Comparison of ENCODE assay signal across 9 cellular contexts in the genomic region with DNA sequence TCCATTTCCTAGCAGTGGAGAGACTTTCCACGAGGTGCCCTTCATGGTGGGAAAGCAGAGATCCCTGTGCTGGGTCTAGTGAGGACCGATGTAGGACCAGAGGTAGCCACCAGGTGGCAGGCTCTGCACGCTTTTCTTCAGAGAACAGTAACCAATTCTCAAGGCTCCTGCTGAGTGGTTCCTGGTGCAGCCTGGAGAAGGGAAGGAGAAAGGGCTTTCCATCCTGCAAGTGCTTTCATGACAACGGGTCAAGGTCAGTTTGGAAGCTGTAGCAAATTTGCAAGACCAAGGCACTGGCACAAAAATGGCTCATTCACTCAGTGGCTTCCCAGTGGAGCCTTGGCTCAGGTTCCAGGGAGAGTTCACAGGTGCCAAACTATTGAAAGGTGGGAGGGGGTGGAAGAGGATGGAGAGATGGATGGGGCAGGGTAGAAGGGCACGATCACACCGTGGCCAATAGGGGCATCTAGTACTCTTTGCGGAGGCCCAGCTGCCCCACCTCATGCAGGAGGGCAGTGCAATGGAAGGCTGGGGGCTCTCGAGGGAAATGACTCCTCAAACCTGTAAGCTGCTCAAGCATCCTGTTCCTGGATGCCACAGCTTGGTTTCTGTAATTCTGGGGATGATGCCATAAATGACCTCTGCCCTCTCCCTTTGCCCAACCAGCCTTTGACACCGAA. TPM values are rescaled to one million over a fixed set of nuclear protein-coding genes. Genes with fewer than 3 reads are reported as not detected.
A peak's percentile ranks its signal among the peaks of the same experiment; 100 is the strongest.
DNase-seq lines count a peak whose midpoint lies in the region; ATAC-seq and TF ChIP-seq lines count a peak whose summit lies in the region.
"Had no signal": no experiment of that assay in that cellular context is flagged by ENCODE, and none has a peak within 500 bp of the region (broad histone marks: within the 10 kb centered on the region; RNA-seq: fewer than 3 reads in every experiment).

No MANE protein-coding gene starts in this region.

- H3K9me3 Mint-ChIP-seq in HFFc6: no peaks in the 10 kb centered on the region
- peaks cover 2% of the 10 kb centered on the region for H3K9me3 Mint-ChIP-seq in memory B cell

- H3K36me3 Mint-ChIP-seq in HFFc6 (ENCODE audit: low read depth) (no peaks in the 10 kb centered on the region), memory B cell (peaks cover 4% of the 10 kb centered on the region)

- ATAC-seq in memory B cell (ENCODE audit: low read depth) (peak; percentile 50), GM18520 (IDR thresholded peaks at IDR 0.05; ENCODE audit: unreplicated experiment) (no peak)

- H3K27ac Mint-ChIP-seq in HFFc6 (no peak overlapping the region), memory B cell (no peak overlapping the region)

- H3K27me3 Mint-ChIP-seq in HFFc6 (ENCODE audit: insufficient read depth): peaks cover 5% of the 10 kb centered on the region
- peaks cover 2% of the 10 kb centered on the region for H3K27me3 Mint-ChIP-seq in memory B cell

- peak; percentile 93 for TF ChIP-seq CTCF in HFFc6 (IDR thresholded peaks at IDR 0.05)

- H3K4me3 Mint-ChIP-seq in HFFc6: no peak overlapping the region
- H3K4me3 Mint-ChIP-seq in memory B cell: no peak overlapping the region

- H3K4me1 Mint-ChIP-seq in HFFc6 (ENCODE audit: low read depth): no peaks in the 10 kb centered on the region
- H3K4me1 Mint-ChIP-seq in memory B cell: peaks cover 12% of the 10 kb centered on the region

- peak; percentile 77 for DNase-seq in DMS53 (lab: John Stamatoyannopoulos, UW)
- DNase-seq in HFFc6: peak; percentile 43
- DNase-seq in NCI-H510A treated with DMSO at 0.1 percent for 48 hours (lab: John Stamatoyannopoulos, UW): peak; percentile 85
- DNase-seq in activated CD4-positive, alpha-beta T cell treated with anti-CD3 and anti-CD28 coated beads, Interleukin-2, amount 50 U/mL, for 24 hours (ENCODE audit: low read depth in 1 of 2, low spot score in 1 of 2): peak; percentile 28 to 40
- peak; percentile 14 to 56 for DNase-seq in dermis microvascular lymphatic vessel endothelial cell (ENCODE audit: low read depth in 2 of 2)
- DNase-seq in memory B cell (ENCODE audit: low spot score in 2 of 2): peak; percentile 35 to 61
- DNase-seq in stimulated activated CD8-positive, alpha-beta memory T cell treated with anti-CD3 and anti-CD28 coated beads, Interleukin-2, amount 100 ng/mL, for 48 hours (ENCODE audit: low read depth in 2 of 2): peak; percentile 36 to 53

RNA-seq across cellular contexts. Expression of a gene that starts 25.5 kb away (rescaled TPM):
- not detected for total RNA-seq in HFFc6 (2021; fragmentation: NEBNext Ultra II Directional; extraction: Animal tissue kit (Norgen Biotek cat#: 25700))
- not detected in 2 replicates for total RNA-seq in dermis microvascular lymphatic vessel endothelial cell
- total RNA-seq: activated CD8-positive, alpha-beta memory T cell treated with anti-CD3 and anti-CD28 coated beads for 36 hours had no signal

RNA-seq across cellular contexts. Expression of a gene that starts 33.8 kb away (rescaled TPM):
- not detected for total RNA-seq in HFFc6 (2021; fragmentation: NEBNext Ultra II Directional; extraction: Animal tissue kit (Norgen Biotek cat#: 25700))
- not detected in 2 replicates for total RNA-seq in dermis microvascular lymphatic vessel endothelial cell
- total RNA-seq: activated CD8-positive, alpha-beta memory T cell treated with anti-CD3 and anti-CD28 coated beads for 36 hours had no signal

Comparison
In these comparisons a context has a peak if more than half of its experiments do, and no peak if none do; other contexts are left out.
1. DNase-seq: peak in every context shown above with its lines; median percentile 85 in NCI-H510A treated with DMSO at 0.1 percent for 48 hours; 77 in DMS53; 48 in memory B cell; 44 in stimulated activated CD8-positive, alpha-beta memory T cell treated with anti-CD3 and anti-CD28 coated beads, Interleukin-2, amount 100 ng/mL, for 48 hours; 43 in HFFc6; 35 in dermis microvascular lymphatic vessel endothelial cell; 34 in activated CD4-positive, alpha-beta T cell treated with anti-CD3 and anti-CD28 coated beads, Interleukin-2, amount 50 U/mL, for 24 hours.